Comparison of ENCODE assay signal across 18 cellular contexts in genomic region chr14:101729382-101729781, GRCh38. TPM values are rescaled to one million over a fixed set of nuclear protein-coding genes. Genes with fewer than 3 reads are reported as not detected.
DNase-seq lines count a peak whose midpoint lies in the region; ATAC-seq lines count a peak whose summit lies in the region.
"Had no signal": no experiment of that assay in that cellular context is flagged by ENCODE, and none has a peak within 500 bp of the region (broad histone marks: within the 10 kb centered on the region; RNA-seq: fewer than 3 reads in every experiment).

No MANE protein-coding gene starts in this region.

- H3K9me3 ChIP-seq in CD4-positive, CD25-positive, alpha-beta regulatory T cell (ENCODE audit: control insufficient read depth in 2 of 2, low read length in 2 of 2) = no peaks in the 10 kb centered on the region
- H3K9me3 ChIP-seq in T-helper 17 cell (ENCODE audit: control insufficient read depth, low read length, poor library complexity, severe bottlenecking) = no peaks in the 10 kb centered on the region
- H3K9me3 ChIP-seq in naive thymus-derived CD4-positive, alpha-beta T cell (ENCODE audit: control insufficient read depth in 2 of 3, low read length in 3 of 3) = no peaks in the 10 kb centered on the region
- H3K9me3 ChIP-seq: BLaER1 had no signal

- H3K4me3 ChIP-seq in CD4-positive, CD25-positive, alpha-beta regulatory T cell (ENCODE audit: low read depth, low read length) = no peak overlapping the region
- H3K4me3 ChIP-seq in naive thymus-derived CD4-positive, alpha-beta T cell (ENCODE audit: low read length) = no peak overlapping the region
- H3K4me3 ChIP-seq: BLaER1 had no signal

- peak overlapping the region; percentile 97 for H3K27ac Mint-ChIP-seq in activated CD4-positive, alpha-beta T cell treated with anti-CD3 and anti-CD28 coated beads for 36 hours
- H3K27ac Mint-ChIP-seq in CD4-positive, CD25-positive, alpha-beta regulatory T cell = peak overlapping the region; percentile 62 to 98 (median 80)
- peak overlapping the region; percentile 93 for H3K27ac Mint-ChIP-seq in T-helper 17 cell
- H3K27ac Mint-ChIP-seq in naive thymus-derived CD4-positive, alpha-beta T cell = peak overlapping the region; percentile 19 to 99 (median 97)

- no peaks in the 10 kb centered on the region for H3K27me3 Mint-ChIP-seq in activated CD4-positive, alpha-beta T cell treated with anti-CD3 and anti-CD28 coated beads for 36 hours
- no peaks in the 10 kb centered on the region for H3K27me3 Mint-ChIP-seq in CD4-positive, CD25-positive, alpha-beta regulatory T cell
- no peaks in the 10 kb centered on the region for H3K27me3 Mint-ChIP-seq in T-helper 17 cell
- no peaks in the 10 kb centered on the region for H3K27me3 Mint-ChIP-seq in naive thymus-derived CD4-positive, alpha-beta T cell

- H3K4me1 Mint-ChIP-seq in activated CD4-positive, alpha-beta T cell treated with anti-CD3 and anti-CD28 coated beads for 36 hours = peaks cover 68% of the 10 kb centered on the region
- peaks cover 19 to 73% (median 45%) of the 10 kb centered on the region in 4 donors for H3K4me1 Mint-ChIP-seq in CD4-positive, CD25-positive, alpha-beta regulatory T cell
- peaks cover 22% of the 10 kb centered on the region for H3K4me1 Mint-ChIP-seq in T-helper 17 cell
- peaks cover 12 to 71% (median 52%) of the 10 kb centered on the region in 7 donors for H3K4me1 Mint-ChIP-seq in naive thymus-derived CD4-positive, alpha-beta T cell

- no peak for ATAC-seq in activated CD4-positive, alpha-beta T cell treated with anti-CD3 and anti-CD28 coated beads for 36 hours
- no peak for ATAC-seq in CD4-positive, CD25-positive, alpha-beta regulatory T cell (ENCODE audit: low read depth in 2 of 2)
- ATAC-seq in T-helper 17 cell = no peak
- no peak for ATAC-seq in naive thymus-derived CD4-positive, alpha-beta T cell
- ATAC-seq in HG03457 (IDR thresholded peaks at IDR 0.05; ENCODE audit: unreplicated experiment) = no peak

- H3K27ac ChIP-seq in CD4-positive, CD25-positive, alpha-beta regulatory T cell (ENCODE audit: insufficient read depth, low read length, poor library complexity, severe bottlenecking) = peak overlapping the region; percentile 47
- no peak overlapping the region for H3K27ac ChIP-seq in naive thymus-derived CD4-positive, alpha-beta T cell (ENCODE audit: low read depth, low read length)
- H3K27ac ChIP-seq: BLaER1 had no signal

- no peaks in the 10 kb centered on the region for H3K36me3 Mint-ChIP-seq in activated CD4-positive, alpha-beta T cell treated with anti-CD3 and anti-CD28 coated beads for 36 hours (ENCODE audit: low read depth)
- peaks cover 4% of the 10 kb centered on the region for H3K36me3 Mint-ChIP-seq in CD4-positive, CD25-positive, alpha-beta regulatory T cell
- H3K36me3 Mint-ChIP-seq in T-helper 17 cell (ENCODE audit: low read depth) = no peaks in the 10 kb centered on the region
- peaks cover 0 to 4% (median 0%) of the 10 kb centered on the region in 5 donors for H3K36me3 Mint-ChIP-seq in naive thymus-derived CD4-positive, alpha-beta T cell

- POLR2A ChIA-PET in activated CD4-positive, alpha-beta T cell treated with anti-CD3 and anti-CD28 coated beads for 36 hours (lab: Charles Lee) = interaction anchor here (1.5 kb wide), 1 partner anchor 97 kb away, joined by 3 read pairs; no protein-coding TSS in a partner anchor
- POLR2A ChIA-PET in naive thymus-derived CD4-positive, alpha-beta T cell (lab: Charles Lee) = interaction anchor here (0.6 to 1.6 kb wide), 4 partner anchors 19 to 34 kb away, joined by 3 to 4 read pairs (median 4); partner anchors contain the start of gene PPP2R5C

- DNase-seq in activated CD4-positive, alpha-beta T cell treated with anti-CD3 and anti-CD28 coated beads for 36 hours = no peak
- no peak for DNase-seq in activated CD4-positive, alpha-beta T cell treated with anti-CD3 and anti-CD28 coated beads, Interleukin-2, amount 50 U/mL, for 1 hour
- DNase-seq in CD4-positive, CD25-positive, alpha-beta regulatory T cell = no peak
- no peak for DNase-seq in T-helper 17 cell
- no peak for DNase-seq in naive thymus-derived CD4-positive, alpha-beta T cell
- DNase-seq in LoVo (ENCODE audit: low spot score) = no peak
- DNase-seq in COLO829 (ENCODE audit: low spot score) = no peak
- DNase-seq: 8988T; DMS79 treated with DMSO at 0.1 percent for 48 hours; HCEC 1CT; NCI-H146; NCI-H2107; NCI-H345; NCI-H526 treated with DMSO at 0.1 percent for 48 hours; NK-92 treated with Interleukin-12 subunit alpha and Interleukin-12 subunit beta, amount 100 ng/mL, for 24 hours; OCI-M1 had no signal

- no peaks in the 10 kb centered on the region for H3K36me3 ChIP-seq in CD4-positive, CD25-positive, alpha-beta regulatory T cell (ENCODE audit: control insufficient read depth, insufficient read depth, low read length)
- no peaks in the 10 kb centered on the region for H3K36me3 ChIP-seq in naive thymus-derived CD4-positive, alpha-beta T cell (ENCODE audit: control insufficient read depth in 2 of 3, insufficient read depth in 3 of 3, low read length in 3 of 3)
- H3K36me3 ChIP-seq: BLaER1 had no signal

- H3K9me3 Mint-ChIP-seq in activated CD4-positive, alpha-beta T cell treated with anti-CD3 and anti-CD28 coated beads for 36 hours (ENCODE audit: low read depth) = peaks cover 3% of the 10 kb centered on the region
- H3K9me3 Mint-ChIP-seq in CD4-positive, CD25-positive, alpha-beta regulatory T cell = peaks cover 0 to 2% (median 0%) of the 10 kb centered on the region in 7 donors
- peaks cover 0 to 6% (median 0%) of the 10 kb centered on the region in 11 donors for H3K9me3 Mint-ChIP-seq in naive thymus-derived CD4-positive, alpha-beta T cell

- peaks cover 33% of the 10 kb centered on the region for H3K4me1 ChIP-seq in CD4-positive, CD25-positive, alpha-beta regulatory T cell (ENCODE audit: control insufficient read depth, insufficient read depth, low read length, poor library complexity, severe bottlenecking)
- peaks cover 26 to 40% of the 10 kb centered on the region in 2 donors for H3K4me1 ChIP-seq in naive thymus-derived CD4-positive, alpha-beta T cell (ENCODE audit: control insufficient read depth in 2 of 2, insufficient read depth in 2 of 2, low read length in 2 of 2)

- intact Hi-C loops in activated CD4-positive, alpha-beta T cell treated with anti-CD3 and anti-CD28 coated beads for 36 hours (cut with DNase I, micrococcal nuclease) = no loop called here
- intact Hi-C loops in naive thymus-derived CD4-positive, alpha-beta T cell (cut with micrococcal nuclease) = no loop called here

- CTCF ChIA-PET in activated CD4-positive, alpha-beta T cell treated with anti-CD3 and anti-CD28 coated beads for 36 hours (lab: Charles Lee) = interaction anchor here (0.6 to 1.9 kb wide), 2 partner anchors 22 to 126 kb away, joined by 3 to 9 read pairs; no protein-coding TSS in a partner anchor
- CTCF ChIA-PET in naive thymus-derived CD4-positive, alpha-beta T cell (lab: Charles Lee) = interaction anchor here (0.7 to 1.4 kb wide), 3 partner anchors 21 to 42 kb away, joined by 3 to 5 read pairs (median 4); no protein-coding TSS in a partner anchor

- H3K4me3 Mint-ChIP-seq in activated CD4-positive, alpha-beta T cell treated with anti-CD3 and anti-CD28 coated beads for 36 hours = no peak overlapping the region
- peak overlapping the region in 1 of 4 donors; percentile 20 for H3K4me3 Mint-ChIP-seq in CD4-positive, CD25-positive, alpha-beta regulatory T cell
- H3K4me3 Mint-ChIP-seq in T-helper 17 cell = no peak overlapping the region
- H3K4me3 Mint-ChIP-seq in naive thymus-derived CD4-positive, alpha-beta T cell = peak overlapping the region in 1 of 10 donors; percentile 64

- H3K27me3 ChIP-seq in CD4-positive, CD25-positive, alpha-beta regulatory T cell (ENCODE audit: control insufficient read depth, insufficient read depth, low read length) = no peaks in the 10 kb centered on the region
- no peaks in the 10 kb centered on the region for H3K27me3 ChIP-seq in naive thymus-derived CD4-positive, alpha-beta T cell (ENCODE audit: control insufficient read depth in 2 of 2, insufficient read depth in 2 of 2, low read length in 2 of 2)
- H3K27me3 ChIP-seq: BLaER1 had no signal

RNA-seq across cellular contexts. Expression of gene PPP2R5C, which starts 32.1 kb away (rescaled TPM):
- total RNA-seq in activated CD4-positive, alpha-beta T cell treated with anti-CD3 and anti-CD28 coated beads for 36 hours = 100 to 1,000 TPM; 232 to 281 TPM
- total RNA-seq in CD4-positive, CD25-positive, alpha-beta regulatory T cell = 650 TPM
- polyA plus RNA-seq in CD4-positive, CD25-positive, alpha-beta regulatory T cell = 100 to 1,000 TPM; 244 to 294 (median 270) TPM
- 100 to 1,000 TPM; 516 to 530 TPM for total RNA-seq in T-helper 17 cell
- total RNA-seq in naive thymus-derived CD4-positive, alpha-beta T cell = 100 to 1,000 TPM; 266 to 449 (median 405) TPM
- 100 to 1,000 TPM; 155 to 181 TPM for polyA plus RNA-seq in naive thymus-derived CD4-positive, alpha-beta T cell
